ENCODE assay signal across 34 cellular contexts in the genomic region with DNA sequence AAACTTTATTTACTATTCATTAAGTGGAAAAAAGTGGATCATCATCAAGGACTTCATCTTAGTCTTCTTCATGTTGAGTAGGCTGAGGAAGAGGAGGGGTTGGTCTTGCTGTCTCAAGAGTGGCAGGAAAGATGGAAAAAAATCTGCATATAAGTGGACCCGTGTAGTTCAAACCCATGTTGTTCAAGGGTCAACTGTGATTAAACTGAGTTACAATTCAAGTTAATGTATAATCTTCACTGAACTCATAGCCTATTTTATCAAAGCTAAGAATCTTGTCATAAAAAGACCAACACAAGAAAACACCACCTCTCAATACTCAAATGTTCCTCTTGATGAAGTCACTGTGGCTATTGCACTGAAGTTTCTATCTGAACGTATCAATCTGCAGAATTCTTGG.
"Had no signal": no experiment of that assay in that cellular context is flagged by ENCODE, and none has a peak within 500 bp of the region (broad histone marks: within the 10 kb centered on the region; RNA-seq: fewer than 3 reads in every experiment).

No MANE protein-coding gene starts in this region.

- DNase-seq: activated effector memory CD4-positive, alpha-beta T cell treated with anti-CD3 and anti-CD28 coated beads, Interleukin-2, amount 50 U/mL, for 16 hours; activated effector memory CD4-positive, alpha-beta T cell treated with Interleukin-2 at 50 U/mL for 16 hours; activated gamma-delta T cell; activated gamma-delta T cell treated with Interleukin-2 at 50 U/mL for 16 hours; activated naive CD4-positive, alpha-beta T cell; activated naive CD4-positive, alpha-beta T cell treated with anti-CD3 and anti-CD28 coated beads for 36 hours; activated naive CD4-positive, alpha-beta T cell treated with anti-CD3 and anti-CD28 coated beads, Interleukin-2, amount 10 ng/mL, durations not matched to agents 7 days and 5 days; activated naive CD4-positive, alpha-beta T cell treated with anti-CD3 and anti-CD28 coated beads, Interleukin-2, amount 50 U/mL, for 16 hours; activated naive CD4-positive, alpha-beta T cell treated with Interleukin-2 at 50 U/mL for 16 hours; activated naive CD8-positive, alpha-beta T cell treated with anti-CD3 and anti-CD28 coated beads for 36 hours; activated naive CD8-positive, alpha-beta T cell treated with anti-CD3 and anti-CD28 coated beads, Interleukin-2, amount 10 ng/mL, durations not matched to agents 7 days and 5 days; activated naive CD8-positive, alpha-beta T cell treated with anti-CD3 and anti-CD28 coated beads, Interleukin-2, amount 50 U/mL, for 24 hours; activated T-cell treated with anti-CD3 and anti-CD28 coated beads for 4 hours; activated T-cell treated with anti-CD3 and anti-CD28 coated beads, Interleukin-2, amount 50 U/mL, for 1 hour; activated T-cell treated with anti-CD3 and anti-CD28 coated beads, Interleukin-2, amount 50 U/mL, for 24 hours; activated T-cell treated with anti-CD3 and anti-CD28 coated beads, Interleukin-2, amount 50 U/mL, for 4 hours; activated T-cell treated with anti-CD3 and anti-CD28 coated beads, Interleukin-2, amount 50 U/mL, for 48 hours; activated T-cell treated with anti-CD3 and anti-CD28 coated beads, Interleukin-2, amount 50 U/mL, for 72 hours; adrenal gland; amniotic stem cell; amygdala; anterior cingulate cortex; aorta; body of pancreas; brain microvascular endothelial cell; caudate nucleus; central memory CD4-positive, alpha-beta T cell; cerebellar nuclear complex had no signal

- ATAC-seq: activated naive CD8-positive, alpha-beta T cell treated with anti-CD3 and anti-CD28 coated beads, Interleukin-2, amount 50 U/mL, for 24 hours; activated T-cell treated with anti-CD3 and anti-CD28 coated beads, Interleukin-2, amount 50 U/mL, for 4 hours; activated T-cell treated with anti-CD3 and anti-CD28 coated beads, Interleukin-2, amount 50 U/mL, for 72 hours; activated T-helper 17 cell treated with anti-CD3 and anti-CD28 coated beads, Interleukin-2, amount 50 U/mL, for 72 hours; body of pancreas had no signal

- FAIRE-seq: astrocyte, bronchial epithelial cell had no signal

- H3K4me3 ChIP-seq: adrenal gland, ascending aorta, body of pancreas, breast epithelium, cardiac muscle cell had no signal

- H3K27me3 ChIP-seq: adrenal gland, ascending aorta, body of pancreas, brain microvascular endothelial cell, breast epithelium, cardiac muscle cell had no signal

- H3K27ac ChIP-seq: adrenal gland, ascending aorta, body of pancreas, brain microvascular endothelial cell, breast epithelium, cardiac muscle cell had no signal

- H3K4me1 ChIP-seq: adrenal gland, ascending aorta, body of pancreas, breast epithelium had no signal

- H3K36me3 ChIP-seq: adrenal gland, ascending aorta, brain microvascular endothelial cell, breast epithelium, cardiac muscle cell had no signal
